ENCODE assay signal across 1 cellular context in the genomic region with DNA sequence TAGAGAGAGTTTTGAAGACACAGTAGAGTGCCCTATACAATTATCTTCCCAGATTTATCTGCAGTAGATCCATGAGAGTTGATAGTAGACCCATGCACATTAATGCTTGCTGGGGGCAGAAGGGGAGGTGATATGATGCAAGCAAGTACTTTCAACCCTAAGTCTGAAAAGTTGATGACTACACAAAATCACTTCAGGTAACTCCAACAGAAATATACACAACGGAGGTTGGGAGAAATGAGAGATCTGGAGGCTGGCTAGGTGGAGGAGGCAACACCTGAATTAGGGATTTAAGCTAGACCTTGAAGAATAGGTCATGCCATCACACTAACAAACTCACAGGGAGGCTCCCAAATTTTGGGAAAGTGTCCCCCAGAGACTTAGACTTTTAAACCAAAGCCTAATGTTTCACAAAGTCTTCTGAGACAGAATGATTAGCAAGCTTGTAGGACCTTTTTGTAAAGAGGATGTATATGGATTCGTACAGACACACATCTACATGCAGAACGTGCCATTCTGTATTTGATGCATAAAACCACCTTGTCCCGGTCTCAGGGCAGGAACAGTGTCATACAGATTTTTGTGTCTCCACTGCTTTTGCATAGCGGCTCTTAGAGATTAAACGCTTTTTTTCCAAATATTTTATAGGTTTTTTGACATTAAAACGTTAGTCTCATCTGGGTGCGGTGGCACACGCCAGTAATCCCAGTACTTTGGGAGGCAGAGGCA.
TF ChIP-seq lines count a peak whose summit lies in the region.

No MANE protein-coding gene starts in this region.

TF ChIP-seq in K562, 482 proteins besides CTCF, POLR2A, EP300 and RAD21:
- TF ChIP-seq HOXB6 (CRISPR knock-in tag; IDR thresholded peaks at IDR 0.05; ENCODE audit: borderline replicate concordance): no peak
- TF ChIP-seq, protein P1, sequence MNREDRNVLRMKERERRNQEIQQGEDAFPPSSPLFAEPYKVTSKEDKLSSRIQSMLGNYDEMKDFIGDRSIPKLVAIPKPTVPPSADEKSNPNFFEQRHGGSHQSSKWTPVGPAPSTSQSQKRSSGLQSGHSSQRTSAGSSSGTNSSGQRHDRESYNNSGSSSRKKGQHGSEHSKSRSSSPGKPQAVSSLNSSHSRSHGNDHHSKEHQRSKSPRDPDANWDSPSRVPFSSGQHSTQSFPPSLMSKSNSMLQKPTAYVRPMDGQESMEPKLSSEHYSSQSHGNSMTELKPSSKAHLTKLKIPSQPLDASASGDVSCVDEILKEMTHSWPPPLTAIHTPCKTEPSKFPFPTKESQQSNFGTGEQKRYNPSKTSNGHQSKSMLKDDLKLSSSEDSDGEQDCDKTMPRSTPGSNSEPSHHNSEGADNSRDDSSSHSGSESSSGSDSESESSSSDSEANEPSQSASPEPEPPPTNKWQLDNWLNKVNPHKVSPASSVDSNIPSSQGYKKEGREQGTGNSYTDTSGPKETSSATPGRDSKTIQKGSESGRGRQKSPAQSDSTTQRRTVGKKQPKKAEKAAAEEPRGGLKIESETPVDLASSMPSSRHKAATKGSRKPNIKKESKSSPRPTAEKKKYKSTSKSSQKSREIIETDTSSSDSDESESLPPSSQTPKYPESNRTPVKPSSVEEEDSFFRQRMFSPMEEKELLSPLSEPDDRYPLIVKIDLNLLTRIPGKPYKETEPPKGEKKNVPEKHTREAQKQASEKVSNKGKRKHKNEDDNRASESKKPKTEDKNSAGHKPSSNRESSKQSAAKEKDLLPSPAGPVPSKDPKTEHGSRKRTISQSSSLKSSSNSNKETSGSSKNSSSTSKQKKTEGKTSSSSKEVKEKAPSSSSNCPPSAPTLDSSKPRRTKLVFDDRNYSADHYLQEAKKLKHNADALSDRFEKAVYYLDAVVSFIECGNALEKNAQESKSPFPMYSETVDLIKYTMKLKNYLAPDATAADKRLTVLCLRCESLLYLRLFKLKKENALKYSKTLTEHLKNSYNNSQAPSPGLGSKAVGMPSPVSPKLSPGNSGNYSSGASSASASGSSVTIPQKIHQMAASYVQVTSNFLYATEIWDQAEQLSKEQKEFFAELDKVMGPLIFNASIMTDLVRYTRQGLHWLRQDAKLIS (CRISPR knock-in tag; IDR thresholded peaks at IDR 0.05): no peak
- no peak for TF ChIP-seq ARNT (IDR thresholded peaks at IDR 0.05)
- TF ChIP-seq KAT8 (IDR thresholded peaks at IDR 0.05; ENCODE audit: low read depth): no peak
- no peak for TF ChIP-seq FIP1L1 (IDR thresholded peaks at IDR 0.05; ENCODE audit: low read depth, low read length, poor library complexity, severe bottlenecking)
- no peak for TF ChIP-seq JUNB (CRISPR knock-in tag; conservative IDR thresholded peaks at IDR 0.05)
- TF ChIP-seq, protein P2, sequence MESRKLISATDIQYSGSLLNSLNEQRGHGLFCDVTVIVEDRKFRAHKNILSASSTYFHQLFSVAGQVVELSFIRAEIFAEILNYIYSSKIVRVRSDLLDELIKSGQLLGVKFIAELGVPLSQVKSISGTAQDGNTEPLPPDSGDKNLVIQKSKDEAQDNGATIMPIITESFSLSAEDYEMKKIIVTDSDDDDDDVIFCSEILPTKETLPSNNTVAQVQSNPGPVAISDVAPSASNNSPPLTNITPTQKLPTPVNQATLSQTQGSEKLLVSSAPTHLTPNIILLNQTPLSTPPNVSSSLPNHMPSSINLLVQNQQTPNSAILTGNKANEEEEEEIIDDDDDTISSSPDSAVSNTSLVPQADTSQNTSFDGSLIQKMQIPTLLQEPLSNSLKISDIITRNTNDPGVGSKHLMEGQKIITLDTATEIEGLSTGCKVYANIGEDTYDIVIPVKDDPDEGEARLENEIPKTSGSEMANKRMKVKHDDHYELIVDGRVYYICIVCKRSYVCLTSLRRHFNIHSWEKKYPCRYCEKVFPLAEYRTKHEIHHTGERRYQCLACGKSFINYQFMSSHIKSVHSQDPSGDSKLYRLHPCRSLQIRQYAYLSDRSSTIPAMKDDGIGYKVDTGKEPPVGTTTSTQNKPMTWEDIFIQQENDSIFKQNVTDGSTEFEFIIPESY (CRISPR knock-in tag; IDR thresholded peaks at IDR 0.05): 0 out of 2 replicates have a peak, but pooled peaks have one; percentile 49
- TF ChIP-seq, protein P3, sequence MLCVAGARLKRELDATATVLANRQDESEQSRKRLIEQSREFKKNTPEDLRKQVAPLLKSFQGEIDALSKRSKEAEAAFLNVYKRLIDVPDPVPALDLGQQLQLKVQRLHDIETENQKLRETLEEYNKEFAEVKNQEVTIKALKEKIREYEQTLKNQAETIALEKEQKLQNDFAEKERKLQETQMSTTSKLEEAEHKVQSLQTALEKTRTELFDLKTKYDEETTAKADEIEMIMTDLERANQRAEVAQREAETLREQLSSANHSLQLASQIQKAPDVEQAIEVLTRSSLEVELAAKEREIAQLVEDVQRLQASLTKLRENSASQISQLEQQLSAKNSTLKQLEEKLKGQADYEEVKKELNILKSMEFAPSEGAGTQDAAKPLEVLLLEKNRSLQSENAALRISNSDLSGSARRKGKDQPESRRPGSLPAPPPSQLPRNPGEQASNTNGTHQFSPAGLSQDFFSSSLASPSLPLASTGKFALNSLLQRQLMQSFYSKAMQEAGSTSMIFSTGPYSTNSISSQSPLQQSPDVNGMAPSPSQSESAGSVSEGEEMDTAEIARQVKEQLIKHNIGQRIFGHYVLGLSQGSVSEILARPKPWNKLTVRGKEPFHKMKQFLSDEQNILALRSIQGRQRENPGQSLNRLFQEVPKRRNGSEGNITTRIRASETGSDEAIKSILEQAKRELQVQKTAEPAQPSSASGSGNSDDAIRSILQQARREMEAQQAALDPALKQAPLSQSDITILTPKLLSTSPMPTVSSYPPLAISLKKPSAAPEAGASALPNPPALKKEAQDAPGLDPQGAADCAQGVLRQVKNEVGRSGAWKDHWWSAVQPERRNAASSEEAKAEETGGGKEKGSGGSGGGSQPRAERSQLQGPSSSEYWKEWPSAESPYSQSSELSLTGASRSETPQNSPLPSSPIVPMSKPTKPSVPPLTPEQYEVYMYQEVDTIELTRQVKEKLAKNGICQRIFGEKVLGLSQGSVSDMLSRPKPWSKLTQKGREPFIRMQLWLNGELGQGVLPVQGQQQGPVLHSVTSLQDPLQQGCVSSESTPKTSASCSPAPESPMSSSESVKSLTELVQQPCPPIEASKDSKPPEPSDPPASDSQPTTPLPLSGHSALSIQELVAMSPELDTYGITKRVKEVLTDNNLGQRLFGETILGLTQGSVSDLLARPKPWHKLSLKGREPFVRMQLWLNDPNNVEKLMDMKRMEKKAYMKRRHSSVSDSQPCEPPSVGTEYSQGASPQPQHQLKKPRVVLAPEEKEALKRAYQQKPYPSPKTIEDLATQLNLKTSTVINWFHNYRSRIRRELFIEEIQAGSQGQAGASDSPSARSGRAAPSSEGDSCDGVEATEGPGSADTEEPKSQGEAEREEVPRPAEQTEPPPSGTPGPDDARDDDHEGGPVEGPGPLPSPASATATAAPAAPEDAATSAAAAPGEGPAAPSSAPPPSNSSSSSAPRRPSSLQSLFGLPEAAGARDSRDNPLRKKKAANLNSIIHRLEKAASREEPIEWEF (CRISPR knock-in tag; IDR thresholded peaks at IDR 0.05): no peak
- peak; percentile 79 for TF ChIP-seq ZNF316 (IDR thresholded peaks at IDR 0.05)
- no peak for TF ChIP-seq NUFIP1 (IDR thresholded peaks at IDR 0.05; ENCODE audit: partially characterized antibody)
- no peak for TF ChIP-seq MXI1 (IDR thresholded peaks at IDR 0.05; ENCODE audit: low read depth, low read length)
- no peak for TF ChIP-seq RHOXF2B (CRISPR knock-in tag; conservative IDR thresholded peaks at IDR 0.05)
- TF ChIP-seq BCL6 (CRISPR knock-in tag; IDR thresholded peaks at IDR 0.05): no peak
- no peak for TF ChIP-seq SLC30A9 (CRISPR knock-in tag; IDR thresholded peaks at IDR 0.05)
- TF ChIP-seq, protein P4, sequence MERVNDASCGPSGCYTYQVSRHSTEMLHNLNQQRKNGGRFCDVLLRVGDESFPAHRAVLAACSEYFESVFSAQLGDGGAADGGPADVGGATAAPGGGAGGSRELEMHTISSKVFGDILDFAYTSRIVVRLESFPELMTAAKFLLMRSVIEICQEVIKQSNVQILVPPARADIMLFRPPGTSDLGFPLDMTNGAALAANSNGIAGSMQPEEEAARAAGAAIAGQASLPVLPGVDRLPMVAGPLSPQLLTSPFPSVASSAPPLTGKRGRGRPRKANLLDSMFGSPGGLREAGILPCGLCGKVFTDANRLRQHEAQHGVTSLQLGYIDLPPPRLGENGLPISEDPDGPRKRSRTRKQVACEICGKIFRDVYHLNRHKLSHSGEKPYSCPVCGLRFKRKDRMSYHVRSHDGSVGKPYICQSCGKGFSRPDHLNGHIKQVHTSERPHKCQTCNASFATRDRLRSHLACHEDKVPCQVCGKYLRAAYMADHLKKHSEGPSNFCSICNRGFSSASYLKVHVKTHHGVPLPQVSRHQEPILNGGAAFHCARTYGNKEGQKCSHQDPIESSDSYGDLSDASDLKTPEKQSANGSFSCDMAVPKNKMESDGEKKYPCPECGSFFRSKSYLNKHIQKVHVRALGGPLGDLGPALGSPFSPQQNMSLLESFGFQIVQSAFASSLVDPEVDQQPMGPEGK (CRISPR knock-in tag; IDR thresholded peaks at IDR 0.05; ENCODE audit: borderline replicate concordance): no peak
- TF ChIP-seq MAFG (tag; conservative IDR thresholded peaks at IDR 0.05): peak; percentile 27; the same call in 1 of the 2 replicates
- TF ChIP-seq NEUROD1 (IDR thresholded peaks at IDR 0.05; ENCODE audit: borderline replicate concordance, low read depth, low read length, partially characterized antibody): no peak
- no peak for TF ChIP-seq CBX8 (IDR thresholded peaks at IDR 0.05; ENCODE audit: borderline replicate concordance, extremely low read depth, low read depth, low read length, poor library complexity, severe bottlenecking)
- TF ChIP-seq, protein P5, sequence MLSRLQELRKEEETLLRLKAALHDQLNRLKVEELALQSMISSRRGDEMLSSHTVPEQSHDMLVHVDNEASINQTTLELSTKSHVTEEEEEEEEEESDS (CRISPR knock-in tag; IDR thresholded peaks at IDR 0.05): no peak
- no peak for TF ChIP-seq POU5F1 (IDR thresholded peaks at IDR 0.05; ENCODE audit: borderline replicate concordance, low read depth, low read length, partially characterized antibody)
- no peak for TF ChIP-seq ARID2 (IDR thresholded peaks at IDR 0.05)
- no peak for TF ChIP-seq FOXJ2 (tag; IDR thresholded peaks at IDR 0.05)
- no peak for TF ChIP-seq ZNF586 (CRISPR knock-in tag; conservative IDR thresholded peaks at IDR 0.05)
- TF ChIP-seq, protein P6, sequence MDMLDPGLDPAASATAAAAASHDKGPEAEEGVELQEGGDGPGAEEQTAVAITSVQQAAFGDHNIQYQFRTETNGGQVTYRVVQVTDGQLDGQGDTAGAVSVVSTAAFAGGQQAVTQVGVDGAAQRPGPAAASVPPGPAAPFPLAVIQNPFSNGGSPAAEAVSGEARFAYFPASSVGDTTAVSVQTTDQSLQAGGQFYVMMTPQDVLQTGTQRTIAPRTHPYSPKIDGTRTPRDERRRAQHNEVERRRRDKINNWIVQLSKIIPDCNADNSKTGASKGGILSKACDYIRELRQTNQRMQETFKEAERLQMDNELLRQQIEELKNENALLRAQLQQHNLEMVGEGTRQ (CRISPR knock-in tag; IDR thresholded peaks at IDR 0.05): no peak
- TF ChIP-seq SMARCC2 (IDR thresholded peaks at IDR 0.05; ENCODE audit: low read depth): no peak
- TF ChIP-seq C11orf30 (IDR thresholded peaks at IDR 0.05; ENCODE audit: low read depth): peak; percentile 68; the same call in 1 of the 2 replicates
- TF ChIP-seq ZC3H11A (IDR thresholded peaks at IDR 0.05; ENCODE audit: low read depth, low read length): no peak
- no peak for TF ChIP-seq HNRNPK (IDR thresholded peaks at IDR 0.05; ENCODE audit: low read depth, low read length, poor library complexity, severe bottlenecking)
- TF ChIP-seq, protein P7, sequence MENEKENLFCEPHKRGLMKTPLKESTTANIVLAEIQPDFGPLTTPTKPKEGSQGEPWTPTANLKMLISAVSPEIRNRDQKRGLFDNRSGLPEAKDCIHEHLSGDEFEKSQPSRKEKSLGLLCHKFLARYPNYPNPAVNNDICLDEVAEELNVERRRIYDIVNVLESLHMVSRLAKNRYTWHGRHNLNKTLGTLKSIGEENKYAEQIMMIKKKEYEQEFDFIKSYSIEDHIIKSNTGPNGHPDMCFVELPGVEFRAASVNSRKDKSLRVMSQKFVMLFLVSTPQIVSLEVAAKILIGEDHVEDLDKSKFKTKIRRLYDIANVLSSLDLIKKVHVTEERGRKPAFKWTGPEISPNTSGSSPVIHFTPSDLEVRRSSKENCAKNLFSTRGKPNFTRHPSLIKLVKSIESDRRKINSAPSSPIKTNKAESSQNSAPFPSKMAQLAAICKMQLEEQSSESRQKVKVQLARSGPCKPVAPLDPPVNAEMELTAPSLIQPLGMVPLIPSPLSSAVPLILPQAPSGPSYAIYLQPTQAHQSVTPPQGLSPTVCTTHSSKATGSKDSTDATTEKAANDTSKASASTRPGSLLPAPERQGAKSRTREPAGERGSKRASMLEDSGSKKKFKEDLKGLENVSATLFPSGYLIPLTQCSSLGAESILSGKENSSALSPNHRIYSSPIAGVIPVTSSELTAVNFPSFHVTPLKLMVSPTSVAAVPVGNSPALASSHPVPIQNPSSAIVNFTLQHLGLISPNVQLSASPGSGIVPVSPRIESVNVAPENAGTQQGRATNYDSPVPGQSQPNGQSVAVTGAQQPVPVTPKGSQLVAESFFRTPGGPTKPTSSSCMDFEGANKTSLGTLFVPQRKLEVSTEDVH (IDR thresholded peaks at IDR 0.05; ENCODE audit: low read depth, partially characterized antibody): no peak
